In the genomic region with DNA sequence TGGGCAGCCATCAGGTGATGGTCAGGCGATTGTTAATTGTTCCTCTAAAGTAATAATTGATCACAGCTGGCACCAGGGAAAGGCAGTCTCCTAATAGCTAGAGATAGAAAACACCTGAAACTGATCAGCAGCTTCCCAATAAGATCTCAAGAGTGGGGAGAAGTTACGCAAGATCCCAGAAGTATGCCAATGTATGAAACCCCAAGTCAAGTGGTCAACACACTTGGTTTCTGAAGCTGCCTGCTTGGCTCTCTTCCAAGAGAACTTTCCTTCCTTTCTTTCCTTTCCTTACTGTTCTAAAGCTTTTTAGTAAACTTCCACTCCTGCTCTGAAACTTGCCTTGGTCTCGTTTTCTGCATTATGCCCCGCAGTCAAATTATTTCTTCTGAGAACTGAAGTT, we compare ENCODE assay signal across 31 cellular contexts.
"Had no signal": no experiment of that assay in that cellular context is flagged by ENCODE, and none has a peak within 500 bp of the region (broad histone marks: within the 10 kb centered on the region; RNA-seq: fewer than 3 reads in every experiment).

No MANE protein-coding gene starts in this region.

- ATAC-seq: activated CD4-positive, alpha-beta T cell treated with anti-CD3 and anti-CD28 coated beads for 36 hours; activated CD4-positive, CD25-positive, alpha-beta regulatory T cell treated with anti-CD3 and anti-CD28 coated beads, Interleukin-2, amount 50 U/mL, for 24 hours; activated CD8-positive, alpha-beta memory T cell treated with anti-CD3 and anti-CD28 coated beads, Interleukin-2, amount 10 ng/mL, durations not matched to agents 7 days and 5 days; activated CD8-positive, alpha-beta T cell treated with anti-CD3 and anti-CD28 coated beads, Interleukin-2, amount 10 ng/mL, durations not matched to agents 7 days and 5 days; activated naive CD8-positive, alpha-beta T cell treated with anti-CD3 and anti-CD28 coated beads, Interleukin-2, amount 50 U/mL, for 24 hours; WTC11 had no signal

- H3K4me1 ChIP-seq: ascending aorta had no signal

- H3K9me3 ChIP-seq: ascending aorta had no signal

- FAIRE-seq: bronchial epithelial cell had no signal

- DNase-seq: activated CD4-positive, alpha-beta memory T cell treated with anti-CD3 and anti-CD28 coated beads, Interleukin-2, amount 10 ng/mL, durations not matched to agents 7 days and 5 days; activated CD4-positive, alpha-beta T cell treated with anti-CD3 and anti-CD28 coated beads for 1 hour; activated CD4-positive, alpha-beta T cell treated with anti-CD3 and anti-CD28 coated beads for 36 hours; activated CD4-positive, alpha-beta T cell treated with anti-CD3 and anti-CD28 coated beads for 48 hours; activated CD4-positive, alpha-beta T cell treated with anti-CD3 and anti-CD28 coated beads, Interleukin-2, amount 10 ng/mL, durations not matched to agents 7 days and 5 days; activated CD4-positive, alpha-beta T cell treated with anti-CD3 and anti-CD28 coated beads, Interleukin-2, amount 50 U/mL, for 48 hours; activated CD4-positive, CD25-positive, alpha-beta regulatory T cell; activated CD8-positive, alpha-beta memory T cell treated with anti-CD3 and anti-CD28 coated beads for 24 hours; activated CD8-positive, alpha-beta memory T cell treated with anti-CD3 and anti-CD28 coated beads, Interleukin-2, amount 10 ng/mL, durations not matched to agents 7 days and 5 days; activated CD8-positive, alpha-beta memory T cell treated with anti-CD3 and anti-CD28 coated beads, Interleukin-2, amount 50 U/mL, for 48 hours; activated CD8-positive, alpha-beta T cell treated with anti-CD3 and anti-CD28 coated beads, Interleukin-2, amount 10 ng/mL, durations not matched to agents 7 days and 5 days; activated effector memory CD4-positive, alpha-beta T cell treated with Interleukin-2 at 50 U/mL for 16 hours; activated gamma-delta T cell; activated naive CD4-positive, alpha-beta T cell treated with anti-CD3 and anti-CD28 coated beads, Interleukin-2, amount 10 ng/mL, durations not matched to agents 7 days and 5 days; activated naive CD4-positive, alpha-beta T cell treated with Interleukin-2 at 50 U/mL for 16 hours; activated naive CD8-positive, alpha-beta T cell treated with anti-CD3 and anti-CD28 coated beads, Interleukin-2, amount 10 ng/mL, durations not matched to agents 7 days and 5 days; activated naive CD8-positive, alpha-beta T cell treated with anti-CD3 and anti-CD28 coated beads, Interleukin-2, amount 50 U/mL, for 24 hours; activated T-cell treated with anti-CD3 and anti-CD28 coated beads, Interleukin-2, amount 50 U/mL, for 24 hours; activated T-cell treated with anti-CD3 and anti-CD28 coated beads, Interleukin-2, amount 50 U/mL, for 48 hours; amygdala; anterior cingulate cortex; caudate nucleus; cerebellar nuclear complex; T-helper 2 cell; T-helper 9 cell; WERI-Rb-1 had no signal

- H3K27ac ChIP-seq: ascending aorta, cardiac muscle cell, WERI-Rb-1 had no signal

- H3K27me3 ChIP-seq: ascending aorta, cardiac muscle cell had no signal

- H3K4me3 ChIP-seq: ascending aorta, cardiac muscle cell had no signal

- H3K36me3 ChIP-seq: ascending aorta, cardiac muscle cell, WERI-Rb-1 had no signal
